1 cellular context compared by ENCODE assay signal in genomic region chr3:166634091-166634746, GRCh38.
TF ChIP-seq lines count a peak whose summit lies in the region.

No MANE protein-coding gene starts in this region.

TF ChIP-seq in GM23338, 12 proteins besides CTCF, POLR2A, EP300 and RAD21 (continued from another document):
- TF ChIP-seq ZNF462 (CRISPR knock-in tag; IDR thresholded peaks at IDR 0.05) (no peak), STAT1 (IDR thresholded peaks at IDR 0.05; ENCODE audit: unreplicated experiment) (no peak), JUNB (IDR thresholded peaks at IDR 0.05; ENCODE audit: unreplicated experiment) (no peak), NANOG (IDR thresholded peaks at IDR 0.05; ENCODE audit: borderline replicate concordance) (no peak), EZH2 (IDR thresholded peaks at IDR 0.05; ENCODE audit: low read depth, unreplicated experiment) (no peak)
- TF ChIP-seq, protein P1, sequence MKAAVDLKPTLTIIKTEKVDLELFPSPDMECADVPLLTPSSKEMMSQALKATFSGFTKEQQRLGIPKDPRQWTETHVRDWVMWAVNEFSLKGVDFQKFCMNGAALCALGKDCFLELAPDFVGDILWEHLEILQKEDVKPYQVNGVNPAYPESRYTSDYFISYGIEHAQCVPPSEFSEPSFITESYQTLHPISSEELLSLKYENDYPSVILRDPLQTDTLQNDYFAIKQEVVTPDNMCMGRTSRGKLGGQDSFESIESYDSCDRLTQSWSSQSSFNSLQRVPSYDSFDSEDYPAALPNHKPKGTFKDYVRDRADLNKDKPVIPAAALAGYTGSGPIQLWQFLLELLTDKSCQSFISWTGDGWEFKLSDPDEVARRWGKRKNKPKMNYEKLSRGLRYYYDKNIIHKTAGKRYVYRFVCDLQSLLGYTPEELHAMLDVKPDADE (IDR thresholded peaks at IDR 0.05), result no peak
